In the genomic region with DNA sequence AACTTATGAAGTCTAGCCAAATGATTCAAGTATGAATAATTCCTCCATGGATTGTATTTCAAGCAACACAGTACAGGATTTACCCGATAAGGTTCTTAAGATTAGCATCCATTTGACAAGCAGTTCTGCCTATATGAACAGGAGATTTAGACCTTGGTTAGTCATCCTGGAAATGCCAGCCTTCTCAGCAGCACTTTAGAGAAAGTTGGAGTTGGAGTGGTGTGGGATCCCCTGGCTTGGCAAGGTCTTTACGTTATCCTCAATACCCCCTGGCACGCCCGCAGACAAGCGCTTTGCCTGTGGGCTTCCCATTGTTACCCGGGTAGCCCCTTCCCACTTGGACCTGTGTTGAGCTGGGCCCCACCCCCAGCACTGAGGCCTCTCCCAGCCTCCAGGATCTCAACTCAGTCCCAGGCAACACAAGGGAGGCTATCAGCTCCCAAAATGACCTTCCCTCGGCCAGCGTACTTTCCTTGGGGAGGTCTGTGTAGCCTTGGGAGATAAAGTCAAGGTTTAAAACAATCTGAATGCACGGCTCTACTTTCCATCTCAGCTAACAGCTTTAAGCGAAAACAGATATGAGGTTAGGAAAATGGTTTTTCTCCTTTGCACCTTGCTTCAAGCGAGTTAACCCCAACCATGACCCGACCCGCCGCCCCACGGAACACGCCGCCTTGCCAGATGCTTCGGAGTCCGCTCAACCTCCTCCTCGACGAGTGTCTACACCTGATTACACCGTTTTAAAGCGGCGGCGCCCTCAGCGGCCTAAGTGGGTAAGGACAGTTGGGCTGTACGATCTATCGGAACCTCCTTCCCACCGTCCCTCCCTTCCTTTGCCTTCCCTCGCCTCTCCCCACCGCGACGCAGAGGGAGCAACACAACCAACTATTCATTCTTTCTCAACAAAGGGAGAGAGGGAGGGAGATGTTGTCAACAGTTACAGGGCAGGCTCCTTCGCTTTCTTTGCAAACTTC, we compare ENCODE assay signal across 1 cellular context.
TF ChIP-seq lines count a peak whose summit lies in the region.

No MANE protein-coding gene starts in this region.

TF ChIP-seq in WTC11, 78 proteins besides CTCF, POLR2A, EP300 and RAD21 (continued from another document):
- TF ChIP-seq, protein P1, sequence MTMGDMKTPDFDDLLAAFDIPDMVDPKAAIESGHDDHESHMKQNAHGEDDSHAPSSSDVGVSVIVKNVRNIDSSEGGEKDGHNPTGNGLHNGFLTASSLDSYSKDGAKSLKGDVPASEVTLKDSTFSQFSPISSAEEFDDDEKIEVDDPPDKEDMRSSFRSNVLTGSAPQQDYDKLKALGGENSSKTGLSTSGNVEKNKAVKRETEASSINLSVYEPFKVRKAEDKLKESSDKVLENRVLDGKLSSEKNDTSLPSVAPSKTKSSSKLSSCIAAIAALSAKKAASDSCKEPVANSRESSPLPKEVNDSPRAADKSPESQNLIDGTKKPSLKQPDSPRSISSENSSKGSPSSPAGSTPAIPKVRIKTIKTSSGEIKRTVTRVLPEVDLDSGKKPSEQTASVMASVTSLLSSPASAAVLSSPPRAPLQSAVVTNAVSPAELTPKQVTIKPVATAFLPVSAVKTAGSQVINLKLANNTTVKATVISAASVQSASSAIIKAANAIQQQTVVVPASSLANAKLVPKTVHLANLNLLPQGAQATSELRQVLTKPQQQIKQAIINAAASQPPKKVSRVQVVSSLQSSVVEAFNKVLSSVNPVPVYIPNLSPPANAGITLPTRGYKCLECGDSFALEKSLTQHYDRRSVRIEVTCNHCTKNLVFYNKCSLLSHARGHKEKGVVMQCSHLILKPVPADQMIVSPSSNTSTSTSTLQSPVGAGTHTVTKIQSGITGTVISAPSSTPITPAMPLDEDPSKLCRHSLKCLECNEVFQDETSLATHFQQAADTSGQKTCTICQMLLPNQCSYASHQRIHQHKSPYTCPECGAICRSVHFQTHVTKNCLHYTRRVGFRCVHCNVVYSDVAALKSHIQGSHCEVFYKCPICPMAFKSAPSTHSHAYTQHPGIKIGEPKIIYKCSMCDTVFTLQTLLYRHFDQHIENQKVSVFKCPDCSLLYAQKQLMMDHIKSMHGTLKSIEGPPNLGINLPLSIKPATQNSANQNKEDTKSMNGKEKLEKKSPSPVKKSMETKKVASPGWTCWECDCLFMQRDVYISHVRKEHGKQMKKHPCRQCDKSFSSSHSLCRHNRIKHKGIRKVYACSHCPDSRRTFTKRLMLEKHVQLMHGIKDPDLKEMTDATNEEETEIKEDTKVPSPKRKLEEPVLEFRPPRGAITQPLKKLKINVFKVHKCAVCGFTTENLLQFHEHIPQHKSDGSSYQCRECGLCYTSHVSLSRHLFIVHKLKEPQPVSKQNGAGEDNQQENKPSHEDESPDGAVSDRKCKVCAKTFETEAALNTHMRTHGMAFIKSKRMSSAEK (CRISPR knock-in tag; IDR thresholded peaks at IDR 0.05; ENCODE audit: borderline replicate concordance): no peak
- TF ChIP-seq, protein P2, sequence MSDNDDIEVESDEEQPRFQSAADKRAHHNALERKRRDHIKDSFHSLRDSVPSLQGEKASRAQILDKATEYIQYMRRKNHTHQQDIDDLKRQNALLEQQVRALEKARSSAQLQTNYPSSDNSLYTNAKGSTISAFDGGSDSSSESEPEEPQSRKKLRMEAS (CRISPR knock-in tag; IDR thresholded peaks at IDR 0.05): peak; percentile 49; the same call in 1 of the 2 replicates
- TF ChIP-seq, protein P3, sequence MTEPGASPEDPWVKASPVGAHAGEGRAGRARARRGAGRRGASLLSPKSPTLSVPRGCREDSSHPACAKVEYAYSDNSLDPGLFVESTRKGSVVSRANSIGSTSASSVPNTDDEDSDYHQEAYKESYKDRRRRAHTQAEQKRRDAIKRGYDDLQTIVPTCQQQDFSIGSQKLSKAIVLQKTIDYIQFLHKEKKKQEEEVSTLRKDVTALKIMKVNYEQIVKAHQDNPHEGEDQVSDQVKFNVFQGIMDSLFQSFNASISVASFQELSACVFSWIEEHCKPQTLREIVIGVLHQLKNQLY (CRISPR knock-in tag; IDR thresholded peaks at IDR 0.05): no peak
- TF ChIP-seq MYBL2 (CRISPR knock-in tag; IDR thresholded peaks at IDR 0.05) (no peak), GABPB1 (CRISPR knock-in tag; IDR thresholded peaks at IDR 0.05) (0 out of 2 replicates have a peak, but pooled peaks have one; percentile 28)
